ENCODE assay signal across 8 cellular contexts in genomic region chrX:154485150-154486051, GRCh38. TPM values are rescaled to one million over a fixed set of nuclear protein-coding genes. Genes with fewer than 3 reads are reported as not detected.
A peak's percentile ranks its signal among the peaks of the same experiment; 100 is the strongest.
DNase-seq lines count a peak whose midpoint lies in the region; ATAC-seq and TF ChIP-seq lines count a peak whose summit lies in the region.

No MANE protein-coding gene starts in this region.

- TF ChIP-seq POLR2A in vagina (IDR thresholded peaks at IDR 0.05): no peak

- ATAC-seq in Right ventricle myocardium superior (ENCODE audit: poor library complexity) (peak; percentile 7), lung (ENCODE audit: insufficient read depth, low FRiP score) (no peak), HG03025 (IDR thresholded peaks at IDR 0.05; ENCODE audit: low FRiP score, unreplicated experiment) (no peak), GM18511 (IDR thresholded peaks at IDR 0.05; ENCODE audit: unreplicated experiment) (no peak)

- H3K27ac ChIP-seq in lung (ENCODE audit: low read depth in 1 of 2, low read length in 1 of 2) (peak overlapping the region; percentile 83 to 92), vagina (peak overlapping the region; percentile 85)

- H3K4me3 ChIP-seq in astrocyte of the spinal cord (ENCODE audit: low read depth, low read length): peak overlapping the region; percentile 46
- peak overlapping the region; percentile 58 for H3K4me3 ChIP-seq in lung
- H3K4me3 ChIP-seq in vagina: peak overlapping the region; percentile 52 to 67

- H3K27me3 ChIP-seq in lung (ENCODE audit: control insufficient read depth, insufficient read depth): no peaks in the 10 kb centered on the region
- no peaks in the 10 kb centered on the region for H3K27me3 ChIP-seq in vagina

- H3K4me1 ChIP-seq in lung (ENCODE audit: control insufficient read depth in 2 of 2, insufficient read depth in 2 of 2, low read length in 2 of 2): peaks cover 2 to 9% of the 10 kb centered on the region in 2 donors
- H3K4me1 ChIP-seq in vagina: peaks cover 29% of the 10 kb centered on the region

- H3K9me3 ChIP-seq in lung (ENCODE audit: control insufficient read depth in 2 of 2, insufficient read depth in 1 of 2, low read length in 1 of 2) (peaks cover 0 to 3% of the 10 kb centered on the region in 2 donors), vagina (no peaks in the 10 kb centered on the region)

- TF ChIP-seq CTCF in astrocyte of the spinal cord (IDR thresholded peaks at IDR 0.05; ENCODE audit: low read depth, low read length) (no peak), lung (IDR thresholded peaks at IDR 0.05; ENCODE audit: control extremely low read depth, extremely low read depth) (no peak), vagina (IDR thresholded peaks at IDR 0.05) (no peak)

- WGBS in lung, 2 donors: 60 to 63% methylated on average over 21 to 35 of the region's 35 CpGs

- intact Hi-C loops in Right ventricle myocardium superior (cut with DNase I) (no loop called here), cardiac septum (cut with DNase I) (loop anchor here (5.0 kb wide), 1 partner anchor 48 kb away; the partner anchor contains the start of gene GDI1), vagina (cut with DNase I) (no loop called here)

- DNase-seq in Right ventricle myocardium superior (no peak), cardiac septum (ENCODE audit: low spot score) (no peak), astrocyte of the spinal cord (ENCODE audit: low read depth, low spot score) (no peak), lung (ENCODE audit: low spot score) (no peak), vagina (ENCODE audit: extremely low spot score in 2 of 2) (no peak), Kasumi-1 (lab: John Stamatoyannopoulos, UW) (no peak)

- in situ Hi-C loops in astrocyte of the spinal cord (cut with HindIII; ENCODE audit: low sequenced_read_pairs): no loop called here

- H3K36me3 ChIP-seq in lung (ENCODE audit: control insufficient read depth in 2 of 2, insufficient read depth in 2 of 2, low read length in 2 of 2): peaks cover 0 to 2% of the 10 kb centered on the region in 2 donors
- H3K36me3 ChIP-seq in vagina: peaks cover 0 to 4% of the 10 kb centered on the region in 2 donors

RNA-seq across cellular contexts. Expression of gene UBL4A, which starts 1.0 kb away (rescaled TPM):
- total RNA-seq in Right ventricle myocardium superior (54.7 TPM), cardiac septum (48.4 TPM), lung (10 to 100 TPM; 22.9 to 38.2 TPM), vagina (30.2 TPM)
- 10 to 100 TPM; 21.3 to 39.6 TPM for polyA plus RNA-seq in lung

RNA-seq across cellular contexts. Expression of gene SLC10A3, which starts 5.0 kb away (rescaled TPM):
- total RNA-seq in Right ventricle myocardium superior (11.1 TPM), cardiac septum (13.8 TPM), lung (10 to 100 TPM; 11.1 to 30.9 TPM), vagina (28.2 TPM)
- polyA plus RNA-seq in lung: 10 to 100 TPM; 27.3 to 33.0 TPM

RNA-seq across cellular contexts. Expression of gene LAGE3, which starts 6.3 kb away (rescaled TPM):
- total RNA-seq in Right ventricle myocardium superior (18.0 TPM), cardiac septum (13.9 TPM), lung (10 to 100 TPM; 10.3 to 26.4 TPM), vagina (27.7 TPM)
- 10 to 100 TPM; 21.5 to 32.0 TPM for polyA plus RNA-seq in lung

RNA-seq across cellular contexts. Expression of gene PLXNA3, which starts 27.3 kb away (rescaled TPM):
- total RNA-seq in Right ventricle myocardium superior: 15.0 TPM
- 46.9 TPM for total RNA-seq in cardiac septum
- total RNA-seq in lung: 10 to 100 TPM; 17.3 to 61.1 TPM
- polyA plus RNA-seq in lung: 10 to 100 TPM; 10.2 to 16.1 TPM
- 20.1 TPM for total RNA-seq in vagina

RNA-seq across cellular contexts. Expression of gene FAM3A, which starts 30.6 kb away (rescaled TPM):
- total RNA-seq in Right ventricle myocardium superior: 51.3 TPM
- total RNA-seq in cardiac septum: 53.1 TPM
- total RNA-seq in lung: 10 to 100 TPM; 21.5 to 48.6 TPM
- 10 to 100 TPM; 43.9 to 61.2 TPM for polyA plus RNA-seq in lung
- 59.9 TPM for total RNA-seq in vagina
